8 cellular contexts compared by ENCODE assay signal in the genomic region with DNA sequence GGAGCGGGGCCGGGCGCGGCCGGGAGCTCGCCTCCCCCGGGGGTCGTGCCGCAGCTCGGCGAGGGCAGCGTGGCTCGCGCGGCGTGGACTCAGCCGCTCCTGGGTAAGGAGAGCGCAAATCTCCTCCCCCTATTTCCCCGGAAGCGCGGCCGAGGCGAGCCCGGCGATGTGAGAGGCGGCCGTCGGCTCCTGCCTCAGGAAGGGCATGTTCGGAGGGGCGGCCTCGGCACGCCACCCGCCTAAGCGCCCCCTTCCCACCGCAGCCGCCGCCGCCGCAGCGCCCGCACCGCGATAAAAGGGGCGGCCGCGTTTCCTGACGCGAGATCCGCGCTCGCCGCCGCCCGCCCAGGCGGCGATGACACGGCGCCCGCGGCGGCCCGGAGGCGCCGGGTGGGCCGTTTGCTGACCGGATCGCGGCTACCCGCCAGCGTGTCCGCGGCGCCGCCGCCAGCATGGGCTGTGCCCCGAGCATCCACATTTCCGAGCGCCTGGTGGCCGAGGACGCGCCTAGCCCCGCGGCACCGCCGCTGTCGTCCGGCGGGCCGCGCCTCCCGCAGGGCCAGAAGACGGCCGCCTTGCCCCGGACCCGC. TPM values are rescaled to one million over a fixed set of nuclear protein-coding genes. Genes with fewer than 3 reads are reported as not detected.
DNase-seq lines count a peak whose midpoint lies in the region; ATAC-seq and TF ChIP-seq lines count a peak whose summit lies in the region.

TSS of gene PDE8A (plus strand) at position 146 of the 590 bp plus-strand sequence. CDS start at position 453, 307 bp downstream.

- peak in 9 of 10 experiments; percentile 17 to 57 (median 38) for DNase-seq in CD4-positive, alpha-beta T cell
- DNase-seq in T-cell, result peak in 31 of 34 experiments; percentile 10 to 59 (median 37)
- DNase-seq in cardiac fibroblast (ENCODE audit: low read depth in 2 of 2), result peak in 1 of 2 donors; percentile 67
- DNase-seq in kidney epithelial cell (ENCODE audit: low read depth), result no peak
- DNase-seq in stimulated activated CD8-positive, alpha-beta memory T cell treated with anti-CD3 and anti-CD28 coated beads, Interleukin-12 subunit alpha, Interleukin-12 subunit beta, amount 100 ng/mL, for 24 hours (ENCODE audit: extremely low read depth), result peak; percentile 15
- no peak for DNase-seq in NOMO-1 treated with dmso at 0.1 percent for 144 hours (lab: John Stamatoyannopoulos, UW; ENCODE audit: unreplicated experiment)

- ATAC-seq in CD4-positive, alpha-beta T cell (ENCODE audit: poor library complexity), result peak; percentile 2
- peak; percentile 16 for ATAC-seq in GM19043 (IDR thresholded peaks at IDR 0.05; ENCODE audit: low read depth, unreplicated experiment)
- peak; percentile 16 for ATAC-seq in HG03159 (IDR thresholded peaks at IDR 0.05; ENCODE audit: unreplicated experiment)
- peak; percentile 5 to 25 (median 17) for ATAC-seq in T-cell (replicated peaks in 1 of 4)

- no peaks in the 10 kb centered on the region for H3K27me3 ChIP-seq in CD4-positive, alpha-beta T cell (ENCODE audit: control insufficient read depth, insufficient read depth, low read length)
- no peaks in the 10 kb centered on the region for H3K27me3 ChIP-seq in kidney epithelial cell (ENCODE audit: control insufficient read depth, insufficient read depth, low read length)

- peak within 1 kb of the TSS; percentile 74 for H3K27ac ChIP-seq in CD4-positive, alpha-beta T cell (ENCODE audit: low read depth, low read length)

- no peaks in the 10 kb centered on the region for H3K27me3 Mint-ChIP-seq in CD4-positive, alpha-beta T cell
- H3K27me3 Mint-ChIP-seq in T-cell, result no peaks in the 10 kb centered on the region

- H3K9me3 ChIP-seq in CD4-positive, alpha-beta T cell (ENCODE audit: control insufficient read depth, low read length), result no peaks in the 10 kb centered on the region

- peaks cover 20% of the 10 kb centered on the region for H3K36me3 Mint-ChIP-seq in CD4-positive, alpha-beta T cell (ENCODE audit: low read depth)
- no peaks in the 10 kb centered on the region for H3K36me3 Mint-ChIP-seq in T-cell

- H3K9me3 Mint-ChIP-seq in CD4-positive, alpha-beta T cell, result no peaks in the 10 kb centered on the region
- H3K9me3 Mint-ChIP-seq in T-cell, result no peaks in the 10 kb centered on the region

- no peak for TF ChIP-seq CTCF in CD4-positive, alpha-beta T cell (IDR thresholded peaks at IDR 0.05)
- TF ChIP-seq CTCF in cardiac fibroblast (IDR thresholded peaks at IDR 0.05; ENCODE audit: low read depth, low read length), result no peak
- TF ChIP-seq CTCF in kidney epithelial cell (IDR thresholded peaks at IDR 0.05; ENCODE audit: insufficient read depth, low read length, poor library complexity, severe bottlenecking), result no peak

- peak within 1 kb of the TSS; percentile 98 for H3K27ac Mint-ChIP-seq in CD4-positive, alpha-beta T cell
- peak within 1 kb of the TSS; percentile 97 for H3K27ac Mint-ChIP-seq in T-cell

- POLR2A ChIA-PET in CD4-positive, alpha-beta T cell (lab: Charles Lee), result interaction anchor here (0.5 to 2.9 kb wide), 28 partner anchors 7 to 725 kb away, joined by 3 to 36 read pairs (median 5); partner anchors contain the start of genes SEC11A and WDR73
- POLR2A ChIA-PET in T-cell (lab: Charles Lee), result interaction anchor here in 1 of 2 donors (0.6 kb wide), 1 partner anchor 166 kb away, joined by 3 read pairs; no protein-coding TSS in a partner anchor

- CTCF ChIA-PET in CD4-positive, alpha-beta T cell (lab: Charles Lee), result interaction anchor here (1.5 to 1.8 kb wide), 2 partner anchors 29 to 62 kb away, joined by 3 to 11 read pairs; no protein-coding TSS in a partner anchor
- CTCF ChIA-PET in T-cell (lab: Charles Lee), result interaction anchor here in 1 of 2 donors (1.3 to 2.0 kb wide), 2 partner anchors 62 to 187 kb away, joined by 5 to 7 read pairs; no protein-coding TSS in a partner anchor

- H3K4me3 Mint-ChIP-seq in CD4-positive, alpha-beta T cell, result peak within 1 kb of the TSS; percentile 99
- peak within 1 kb of the TSS; percentile 92 to 96 (median 95) for H3K4me3 Mint-ChIP-seq in T-cell

- H3K36me3 ChIP-seq in kidney epithelial cell (ENCODE audit: control insufficient read depth, insufficient read depth, low read length), result no peaks in the 10 kb centered on the region

- intact Hi-C loops in CD4-positive, alpha-beta T cell (cut with DNase I, micrococcal nuclease), result loop anchor here (2.0 to 10.0 kb wide), 4 partner anchors 23 to 813 kb away; partner anchors contain the start of genes KLHL25 (in 1 of the 2) and ZSCAN2 (in 1 of the 2)

- H3K4me1 Mint-ChIP-seq in CD4-positive, alpha-beta T cell (ENCODE audit: low read depth), result peaks cover 58% of the 10 kb centered on the region
- peaks cover 47 to 49% (median 48%) of the 10 kb centered on the region in 3 donors for H3K4me1 Mint-ChIP-seq in T-cell

- peak within 1 kb of the TSS; percentile 88 to 91 for H3K4me3 ChIP-seq in cardiac fibroblast (replicated peaks in 1 of 2; ENCODE audit: low read depth in 2 of 2, low read length in 2 of 2)
- H3K4me3 ChIP-seq in kidney epithelial cell (ENCODE audit: low read depth, low read length), result peak within 1 kb of the TSS; percentile 68

RNA-seq across cellular contexts. Expression of gene PDE8A, which starts in this region (rescaled TPM):
- total RNA-seq in CD4-positive, alpha-beta T cell, result 10 to 100 TPM; 29.8 to 34.3 TPM
- total RNA-seq in T-cell (10 to 100 TPM; 21.5 to 33.7 (median 25.1) TPM), kidney epithelial cell (26.7 and 31.5 TPM in 2 replicates)

Comparison
In these comparisons a context has a peak if more than half of its experiments do, and no peak if none do; other contexts are left out.
1. DNase-seq: peak in CD4-positive, alpha-beta T cell (9 of 10), T-cell (31 of 34) and stimulated activated CD8-positive, alpha-beta memory T cell treated with anti-CD3 and anti-CD28 coated beads, Interleukin-12 subunit alpha, Interleukin-12 subunit beta, amount 100 ng/mL, for 24 hours (single experiment); none in kidney epithelial cell (single experiment) and NOMO-1 treated with dmso at 0.1 percent for 144 hours (single experiment).
2. Peak in every context shown above with its lines, with median percentiles within 50 percentile points of each other: ATAC-seq.